1 cellular context compared by ENCODE assay signal in the genomic region with DNA sequence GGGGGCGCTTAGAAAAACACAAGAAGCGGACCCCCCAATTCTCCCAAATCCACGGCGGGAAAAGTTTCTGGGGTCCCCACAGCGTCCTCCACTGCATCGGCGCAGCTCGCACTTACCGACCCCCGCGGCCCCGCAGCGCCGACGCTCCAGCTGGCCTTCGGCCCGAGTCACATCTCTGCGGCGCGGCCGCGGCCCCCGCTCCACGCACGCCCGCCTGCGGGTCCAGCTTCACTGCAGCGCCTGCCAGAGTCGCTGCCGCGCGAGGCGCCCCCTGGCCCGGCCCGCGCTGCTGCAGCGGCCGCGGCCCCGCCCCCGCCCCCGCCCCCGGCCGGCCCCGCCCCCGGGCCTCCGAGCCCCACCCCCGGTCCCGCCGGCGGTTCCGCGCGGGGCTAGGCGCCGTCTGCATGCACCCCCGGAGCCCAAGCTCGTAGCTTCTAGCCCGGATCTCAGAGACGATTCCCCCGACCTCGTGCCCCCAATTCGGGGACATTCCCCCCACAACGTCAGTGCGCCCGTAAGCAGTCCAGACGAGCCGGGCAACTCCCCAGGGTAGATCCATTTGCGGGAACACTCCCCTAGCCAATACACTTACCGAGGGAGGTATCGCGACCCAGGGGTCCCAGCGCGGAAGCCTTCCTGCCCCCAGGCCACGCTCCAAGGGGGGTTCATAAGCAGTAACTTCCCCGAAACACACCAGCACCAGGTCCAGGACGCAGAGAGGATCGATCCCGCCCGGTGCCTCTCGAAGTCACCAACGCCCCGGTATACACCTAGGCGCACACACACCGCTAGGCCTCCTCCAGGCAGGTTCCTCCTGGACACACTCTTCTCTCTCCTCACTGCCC.
TF ChIP-seq lines count a peak whose summit lies in the region.

A gene with protein sequence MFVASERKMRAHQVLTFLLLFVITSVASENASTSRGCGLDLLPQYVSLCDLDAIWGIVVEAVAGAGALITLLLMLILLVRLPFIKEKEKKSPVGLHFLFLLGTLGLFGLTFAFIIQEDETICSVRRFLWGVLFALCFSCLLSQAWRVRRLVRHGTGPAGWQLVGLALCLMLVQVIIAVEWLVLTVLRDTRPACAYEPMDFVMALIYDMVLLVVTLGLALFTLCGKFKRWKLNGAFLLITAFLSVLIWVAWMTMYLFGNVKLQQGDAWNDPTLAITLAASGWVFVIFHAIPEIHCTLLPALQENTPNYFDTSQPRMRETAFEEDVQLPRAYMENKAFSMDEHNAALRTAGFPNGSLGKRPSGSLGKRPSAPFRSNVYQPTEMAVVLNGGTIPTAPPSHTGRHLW (minus strand): TSS at position 238 of the 845 bp plus-strand sequence. CDS start 12,003 bp downstream, outside the sequence.

TF ChIP-seq in HepG2, 621 proteins besides CTCF, POLR2A, EP300 and RAD21 (continued from another document and continues in another):
- TF ChIP-seq HOXA7 (CRISPR knock-in tag; IDR thresholded peaks at IDR 0.05) (no peak), PAF1 (CRISPR knock-in tag; IDR thresholded peaks at IDR 0.05) (no peak), NR1H2 (CRISPR knock-in tag; IDR thresholded peaks at IDR 0.05; ENCODE audit: borderline replicate concordance, low read depth) (no peak), ZNF232 (CRISPR knock-in tag; IDR thresholded peaks at IDR 0.05; ENCODE audit: borderline replicate concordance) (no peak), IKZF1 (IDR thresholded peaks at IDR 0.05) (no peak), SAFB2 (CRISPR knock-in tag; IDR thresholded peaks at IDR 0.05; ENCODE audit: borderline replicate concordance, low read depth) (0 out of 2 replicates have a peak, but pooled peaks have one; percentile 70), RBAK (CRISPR knock-in tag; IDR thresholded peaks at IDR 0.05) (no peak), ZNF567 (CRISPR knock-in tag; IDR thresholded peaks at IDR 0.05; ENCODE audit: borderline replicate concordance) (no peak), KDM5B (CRISPR knock-in tag; IDR thresholded peaks at IDR 0.05; ENCODE audit: borderline replicate concordance) (no peak), RBM39 (IDR thresholded peaks at IDR 0.05; ENCODE audit: low read depth, low read length, poor library complexity, severe bottlenecking) (peak; percentile 71), ZNF333 (CRISPR knock-in tag; IDR thresholded peaks at IDR 0.05; ENCODE audit: borderline replicate concordance) (no peak), HDAC1 (CRISPR knock-in tag; IDR thresholded peaks at IDR 0.05) (no peak), XRCC5 (optimal IDR thresholded peaks at IDR 0.05; ENCODE audit: low read length) (peak; percentile 8), ZSCAN31 (CRISPR knock-in tag; IDR thresholded peaks at IDR 0.05; ENCODE audit: low read depth) (0 out of 2 replicates have a peak, but pooled peaks have one; percentile 40), ZNF777 (CRISPR knock-in tag; IDR thresholded peaks at IDR 0.05) (peak; percentile 29; the same call in 1 of the 2 replicates), NONO (IDR thresholded peaks at IDR 0.05) (no peak), NONO (CRISPR knock-in tag; conservative IDR thresholded peaks at IDR 0.05) (no peak), YEATS2 (CRISPR knock-in tag; IDR thresholded peaks at IDR 0.05; ENCODE audit: borderline replicate concordance) (no peak), ZNF230 (CRISPR knock-in tag; IDR thresholded peaks at IDR 0.05) (no peak; the same call in 1 of the 2 replicates), ZNF781 (CRISPR knock-in tag; IDR thresholded peaks at IDR 0.05; ENCODE audit: borderline replicate concordance, not compliant biosample characterization) (peak; percentile 7), FOXK2 (IDR thresholded peaks at IDR 0.05) (no peak), ZNF33A (CRISPR knock-in tag; IDR thresholded peaks at IDR 0.05; ENCODE audit: borderline replicate concordance) (no peak), SSRP1 (CRISPR knock-in tag; IDR thresholded peaks at IDR 0.05) (no peak)
- TF ChIP-seq, protein P1, sequence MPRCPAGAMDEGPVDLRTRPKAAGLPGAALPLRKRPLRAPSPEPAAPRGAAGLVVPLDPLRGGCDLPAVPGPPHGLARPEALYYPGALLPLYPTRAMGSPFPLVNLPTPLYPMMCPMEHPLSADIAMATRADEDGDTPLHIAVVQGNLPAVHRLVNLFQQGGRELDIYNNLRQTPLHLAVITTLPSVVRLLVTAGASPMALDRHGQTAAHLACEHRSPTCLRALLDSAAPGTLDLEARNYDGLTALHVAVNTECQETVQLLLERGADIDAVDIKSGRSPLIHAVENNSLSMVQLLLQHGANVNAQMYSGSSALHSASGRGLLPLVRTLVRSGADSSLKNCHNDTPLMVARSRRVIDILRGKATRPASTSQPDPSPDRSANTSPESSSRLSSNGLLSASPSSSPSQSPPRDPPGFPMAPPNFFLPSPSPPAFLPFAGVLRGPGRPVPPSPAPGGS (CRISPR knock-in tag; IDR thresholded peaks at IDR 0.05) = 0 out of 2 replicates have a peak, but pooled peaks have one; percentile 7
- TF ChIP-seq, protein P2, sequence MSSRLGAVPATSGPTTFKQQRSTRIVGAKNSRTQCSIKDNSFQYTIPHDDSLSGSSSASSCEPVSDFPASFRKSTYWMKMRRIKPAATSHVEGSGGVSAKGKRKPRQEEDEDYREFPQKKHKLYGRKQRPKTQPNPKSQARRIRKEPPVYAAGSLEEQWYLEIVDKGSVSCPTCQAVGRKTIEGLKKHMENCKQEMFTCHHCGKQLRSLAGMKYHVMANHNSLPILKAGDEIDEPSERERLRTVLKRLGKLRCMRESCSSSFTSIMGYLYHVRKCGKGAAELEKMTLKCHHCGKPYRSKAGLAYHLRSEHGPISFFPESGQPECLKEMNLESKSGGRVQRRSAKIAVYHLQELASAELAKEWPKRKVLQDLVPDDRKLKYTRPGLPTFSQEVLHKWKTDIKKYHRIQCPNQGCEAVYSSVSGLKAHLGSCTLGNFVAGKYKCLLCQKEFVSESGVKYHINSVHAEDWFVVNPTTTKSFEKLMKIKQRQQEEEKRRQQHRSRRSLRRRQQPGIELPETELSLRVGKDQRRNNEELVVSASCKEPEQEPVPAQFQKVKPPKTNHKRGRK (CRISPR knock-in tag; IDR thresholded peaks at IDR 0.05) = no peak
- TF ChIP-seq, protein P3, sequence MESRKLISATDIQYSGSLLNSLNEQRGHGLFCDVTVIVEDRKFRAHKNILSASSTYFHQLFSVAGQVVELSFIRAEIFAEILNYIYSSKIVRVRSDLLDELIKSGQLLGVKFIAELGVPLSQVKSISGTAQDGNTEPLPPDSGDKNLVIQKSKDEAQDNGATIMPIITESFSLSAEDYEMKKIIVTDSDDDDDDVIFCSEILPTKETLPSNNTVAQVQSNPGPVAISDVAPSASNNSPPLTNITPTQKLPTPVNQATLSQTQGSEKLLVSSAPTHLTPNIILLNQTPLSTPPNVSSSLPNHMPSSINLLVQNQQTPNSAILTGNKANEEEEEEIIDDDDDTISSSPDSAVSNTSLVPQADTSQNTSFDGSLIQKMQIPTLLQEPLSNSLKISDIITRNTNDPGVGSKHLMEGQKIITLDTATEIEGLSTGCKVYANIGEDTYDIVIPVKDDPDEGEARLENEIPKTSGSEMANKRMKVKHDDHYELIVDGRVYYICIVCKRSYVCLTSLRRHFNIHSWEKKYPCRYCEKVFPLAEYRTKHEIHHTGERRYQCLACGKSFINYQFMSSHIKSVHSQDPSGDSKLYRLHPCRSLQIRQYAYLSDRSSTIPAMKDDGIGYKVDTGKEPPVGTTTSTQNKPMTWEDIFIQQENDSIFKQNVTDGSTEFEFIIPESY (CRISPR knock-in tag; IDR thresholded peaks at IDR 0.05) = no peak
- TF ChIP-seq, protein P4, sequence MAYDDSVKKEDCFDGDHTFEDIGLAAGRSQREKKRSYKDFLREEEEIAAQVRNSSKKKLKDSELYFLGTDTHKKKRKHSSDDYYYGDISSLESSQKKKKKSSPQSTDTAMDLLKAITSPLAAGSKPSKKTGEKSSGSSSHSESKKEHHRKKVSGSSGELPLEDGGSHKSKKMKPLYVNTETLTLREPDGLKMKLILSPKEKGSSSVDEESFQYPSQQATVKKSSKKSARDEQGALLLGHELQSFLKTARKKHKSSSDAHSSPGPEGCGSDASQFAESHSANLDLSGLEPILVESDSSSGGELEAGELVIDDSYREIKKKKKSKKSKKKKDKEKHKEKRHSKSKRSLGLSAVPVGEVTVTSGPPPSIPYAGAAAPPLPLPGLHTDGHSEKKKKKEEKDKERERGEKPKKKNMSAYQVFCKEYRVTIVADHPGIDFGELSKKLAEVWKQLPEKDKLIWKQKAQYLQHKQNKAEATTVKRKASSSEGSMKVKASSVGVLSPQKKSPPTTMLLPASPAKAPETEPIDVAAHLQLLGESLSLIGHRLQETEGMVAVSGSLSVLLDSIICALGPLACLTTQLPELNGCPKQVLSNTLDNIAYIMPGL (CRISPR knock-in tag; IDR thresholded peaks at IDR 0.05; ENCODE audit: borderline replicate concordance in 1 of 2, low read depth in 1 of 2) = 0 out of 4 replicates have a peak, but pooled peaks of 1 of the 2 experiments have one; percentile 17
- TF ChIP-seq, protein P5, sequence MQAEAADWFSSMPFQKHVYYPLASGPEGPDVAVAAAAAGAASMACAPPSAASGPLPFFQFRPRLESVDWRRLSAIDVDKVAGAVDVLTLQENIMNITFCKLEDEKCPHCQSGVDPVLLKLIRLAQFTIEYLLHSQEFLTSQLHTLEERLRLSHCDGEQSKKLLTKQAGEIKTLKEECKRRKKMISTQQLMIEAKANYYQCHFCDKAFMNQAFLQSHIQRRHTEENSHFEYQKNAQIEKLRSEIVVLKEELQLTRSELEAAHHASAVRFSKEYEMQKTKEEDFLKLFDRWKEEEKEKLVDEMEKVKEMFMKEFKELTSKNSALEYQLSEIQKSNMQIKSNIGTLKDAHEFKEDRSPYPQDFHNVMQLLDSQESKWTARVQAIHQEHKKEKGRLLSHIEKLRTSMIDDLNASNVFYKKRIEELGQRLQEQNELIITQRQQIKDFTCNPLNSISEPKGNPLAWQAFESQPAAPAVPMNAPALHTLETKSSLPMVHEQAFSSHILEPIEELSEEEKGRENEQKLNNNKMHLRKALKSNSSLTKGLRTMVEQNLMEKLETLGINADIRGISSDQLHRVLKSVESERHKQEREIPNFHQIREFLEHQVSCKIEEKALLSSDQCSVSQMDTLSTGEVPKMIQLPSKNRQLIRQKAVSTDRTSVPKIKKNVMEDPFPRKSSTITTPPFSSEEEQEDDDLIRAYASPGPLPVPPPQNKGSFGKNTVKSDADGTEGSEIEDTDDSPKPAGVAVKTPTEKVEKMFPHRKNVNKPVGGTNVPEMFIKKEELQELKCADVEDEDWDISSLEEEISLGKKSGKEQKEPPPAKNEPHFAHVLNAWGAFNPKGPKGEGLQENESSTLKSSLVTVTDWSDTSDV (CRISPR knock-in tag; IDR thresholded peaks at IDR 0.05) = 0 out of 2 replicates have a peak, but pooled peaks have one; percentile 19
- TF ChIP-seq, protein P6, sequence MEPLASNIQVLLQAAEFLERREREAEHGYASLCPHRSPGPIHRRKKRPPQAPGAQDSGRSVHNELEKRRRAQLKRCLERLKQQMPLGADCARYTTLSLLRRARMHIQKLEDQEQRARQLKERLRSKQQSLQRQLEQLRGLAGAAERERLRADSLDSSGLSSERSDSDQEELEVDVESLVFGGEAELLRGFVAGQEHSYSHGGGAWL (CRISPR knock-in tag; IDR thresholded peaks at IDR 0.05) = peak; percentile 37; the same call in 1 of the 2 replicates
- TF ChIP-seq, protein P7, sequence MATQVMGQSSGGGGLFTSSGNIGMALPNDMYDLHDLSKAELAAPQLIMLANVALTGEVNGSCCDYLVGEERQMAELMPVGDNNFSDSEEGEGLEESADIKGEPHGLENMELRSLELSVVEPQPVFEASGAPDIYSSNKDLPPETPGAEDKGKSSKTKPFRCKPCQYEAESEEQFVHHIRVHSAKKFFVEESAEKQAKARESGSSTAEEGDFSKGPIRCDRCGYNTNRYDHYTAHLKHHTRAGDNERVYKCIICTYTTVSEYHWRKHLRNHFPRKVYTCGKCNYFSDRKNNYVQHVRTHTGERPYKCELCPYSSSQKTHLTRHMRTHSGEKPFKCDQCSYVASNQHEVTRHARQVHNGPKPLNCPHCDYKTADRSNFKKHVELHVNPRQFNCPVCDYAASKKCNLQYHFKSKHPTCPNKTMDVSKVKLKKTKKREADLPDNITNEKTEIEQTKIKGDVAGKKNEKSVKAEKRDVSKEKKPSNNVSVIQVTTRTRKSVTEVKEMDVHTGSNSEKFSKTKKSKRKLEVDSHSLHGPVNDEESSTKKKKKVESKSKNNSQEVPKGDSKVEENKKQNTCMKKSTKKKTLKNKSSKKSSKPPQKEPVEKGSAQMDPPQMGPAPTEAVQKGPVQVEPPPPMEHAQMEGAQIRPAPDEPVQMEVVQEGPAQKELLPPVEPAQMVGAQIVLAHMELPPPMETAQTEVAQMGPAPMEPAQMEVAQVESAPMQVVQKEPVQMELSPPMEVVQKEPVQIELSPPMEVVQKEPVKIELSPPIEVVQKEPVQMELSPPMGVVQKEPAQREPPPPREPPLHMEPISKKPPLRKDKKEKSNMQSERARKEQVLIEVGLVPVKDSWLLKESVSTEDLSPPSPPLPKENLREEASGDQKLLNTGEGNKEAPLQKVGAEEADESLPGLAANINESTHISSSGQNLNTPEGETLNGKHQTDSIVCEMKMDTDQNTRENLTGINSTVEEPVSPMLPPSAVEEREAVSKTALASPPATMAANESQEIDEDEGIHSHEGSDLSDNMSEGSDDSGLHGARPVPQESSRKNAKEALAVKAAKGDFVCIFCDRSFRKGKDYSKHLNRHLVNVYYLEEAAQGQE (IDR thresholded peaks at IDR 0.05; ENCODE audit: borderline replicate concordance in 1 of 2, low read depth in 1 of 2, low read length in 2 of 2) = no peak
- TF ChIP-seq, protein P8, sequence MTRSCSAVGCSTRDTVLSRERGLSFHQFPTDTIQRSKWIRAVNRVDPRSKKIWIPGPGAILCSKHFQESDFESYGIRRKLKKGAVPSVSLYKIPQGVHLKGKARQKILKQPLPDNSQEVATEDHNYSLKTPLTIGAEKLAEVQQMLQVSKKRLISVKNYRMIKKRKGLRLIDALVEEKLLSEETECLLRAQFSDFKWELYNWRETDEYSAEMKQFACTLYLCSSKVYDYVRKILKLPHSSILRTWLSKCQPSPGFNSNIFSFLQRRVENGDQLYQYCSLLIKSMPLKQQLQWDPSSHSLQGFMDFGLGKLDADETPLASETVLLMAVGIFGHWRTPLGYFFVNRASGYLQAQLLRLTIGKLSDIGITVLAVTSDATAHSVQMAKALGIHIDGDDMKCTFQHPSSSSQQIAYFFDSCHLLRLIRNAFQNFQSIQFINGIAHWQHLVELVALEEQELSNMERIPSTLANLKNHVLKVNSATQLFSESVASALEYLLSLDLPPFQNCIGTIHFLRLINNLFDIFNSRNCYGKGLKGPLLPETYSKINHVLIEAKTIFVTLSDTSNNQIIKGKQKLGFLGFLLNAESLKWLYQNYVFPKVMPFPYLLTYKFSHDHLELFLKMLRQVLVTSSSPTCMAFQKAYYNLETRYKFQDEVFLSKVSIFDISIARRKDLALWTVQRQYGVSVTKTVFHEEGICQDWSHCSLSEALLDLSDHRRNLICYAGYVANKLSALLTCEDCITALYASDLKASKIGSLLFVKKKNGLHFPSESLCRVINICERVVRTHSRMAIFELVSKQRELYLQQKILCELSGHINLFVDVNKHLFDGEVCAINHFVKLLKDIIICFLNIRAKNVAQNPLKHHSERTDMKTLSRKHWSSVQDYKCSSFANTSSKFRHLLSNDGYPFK (CRISPR knock-in tag; IDR thresholded peaks at IDR 0.05; ENCODE audit: borderline replicate concordance) = no peak
- TF ChIP-seq, protein P9, sequence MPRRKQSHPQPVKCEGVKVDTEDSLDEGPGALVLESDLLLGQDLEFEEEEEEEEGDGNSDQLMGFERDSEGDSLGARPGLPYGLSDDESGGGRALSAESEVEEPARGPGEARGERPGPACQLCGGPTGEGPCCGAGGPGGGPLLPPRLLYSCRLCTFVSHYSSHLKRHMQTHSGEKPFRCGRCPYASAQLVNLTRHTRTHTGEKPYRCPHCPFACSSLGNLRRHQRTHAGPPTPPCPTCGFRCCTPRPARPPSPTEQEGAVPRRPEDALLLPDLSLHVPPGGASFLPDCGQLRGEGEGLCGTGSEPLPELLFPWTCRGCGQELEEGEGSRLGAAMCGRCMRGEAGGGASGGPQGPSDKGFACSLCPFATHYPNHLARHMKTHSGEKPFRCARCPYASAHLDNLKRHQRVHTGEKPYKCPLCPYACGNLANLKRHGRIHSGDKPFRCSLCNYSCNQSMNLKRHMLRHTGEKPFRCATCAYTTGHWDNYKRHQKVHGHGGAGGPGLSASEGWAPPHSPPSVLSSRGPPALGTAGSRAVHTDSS (CRISPR knock-in tag; conservative IDR thresholded peaks at IDR 0.05) = no peak
